Comparison of ENCODE assay signal across 22 cellular contexts in the genomic region with DNA sequence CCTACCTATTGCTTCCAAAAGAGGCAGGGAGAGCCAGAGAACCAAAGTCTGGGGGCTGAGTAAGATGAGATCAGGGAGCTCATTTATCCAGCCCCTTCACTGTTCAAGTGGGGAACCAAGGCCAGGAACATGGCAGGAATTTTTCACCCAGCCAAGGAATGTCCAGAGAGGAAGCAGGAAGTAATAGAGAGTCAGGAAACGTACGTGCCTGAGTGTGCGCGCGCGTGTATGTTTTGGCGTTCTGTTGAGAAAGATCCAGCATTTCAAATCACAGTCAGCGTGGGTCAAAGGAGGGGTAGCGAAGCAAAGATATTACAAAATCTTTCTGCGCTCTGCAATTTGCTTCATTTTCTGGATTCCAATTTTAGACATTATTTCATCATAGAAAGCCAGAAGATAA. TPM values are rescaled to one million over a fixed set of nuclear protein-coding genes. Genes with fewer than 3 reads are reported as not detected.
"Had no signal": no experiment of that assay in that cellular context is flagged by ENCODE, and none has a peak within 500 bp of the region (broad histone marks: within the 10 kb centered on the region; RNA-seq: fewer than 3 reads in every experiment).

No MANE protein-coding gene starts in this region.

- H3K9me3 ChIP-seq: esophagus squamous epithelium, gastroesophageal sphincter, right atrium auricular region, spleen, testis, tibial nerve, upper lobe of right lung, vagina had no signal

- H3K36me3 ChIP-seq: esophagus squamous epithelium, gastroesophageal sphincter, right atrium auricular region, spleen, tibial nerve, upper lobe of right lung, vagina had no signal

- H3K4me3 ChIP-seq: coronary artery, esophagus squamous epithelium, gastroesophageal sphincter, right atrium auricular region, spleen, testis, tibial nerve, upper lobe of right lung, vagina had no signal

- H3K4me3 Mint-ChIP-seq: naive thymus-derived CD8-positive, alpha-beta T cell; stimulated activated memory B cell treated with anti-CD40 and anti-IgM and Interleukin-4, amounts not matched to agents 10 μg/mL and 1 μg/mL and 100 μg/mL, for 72 hours; stimulated activated naive CD8-positive, alpha-beta T cell treated with anti-CD3 and anti-CD28 coated beads, Interleukin-15, amount 100 ng/mL, for 72 hours had no signal

- H3K27ac ChIP-seq: coronary artery, esophagus squamous epithelium, gastroesophageal sphincter, right atrium auricular region, spleen, testis, tibial nerve, upper lobe of right lung, vagina had no signal

- H3K27ac Mint-ChIP-seq: naive thymus-derived CD8-positive, alpha-beta T cell; stimulated activated memory B cell treated with anti-CD40 and anti-IgM and Interleukin-4, amounts not matched to agents 10 μg/mL and 1 μg/mL and 100 μg/mL, for 72 hours; stimulated activated naive CD8-positive, alpha-beta T cell treated with anti-CD3 and anti-CD28 coated beads, Interleukin-15, amount 100 ng/mL, for 72 hours had no signal

- H3K36me3 Mint-ChIP-seq: naive thymus-derived CD8-positive, alpha-beta T cell; stimulated activated memory B cell treated with anti-CD40 and anti-IgM and Interleukin-4, amounts not matched to agents 10 μg/mL and 1 μg/mL and 100 μg/mL, for 72 hours had no signal

- DNase-seq: effector memory CD4-positive, alpha-beta T cell; esophagus squamous epithelium; foreskin fibroblast; glutamatergic neuron; left colon; mammary epithelial cell; naive thymus-derived CD8-positive, alpha-beta T cell; posterior cingulate gyrus; spleen; stimulated activated CD4-positive, alpha-beta T cell treated with anti-CD3 and anti-CD28 coated beads, Interleukin-15, amount 100 ng/mL, for 24 hours; stimulated activated CD4-positive, alpha-beta T cell treated with anti-CD3 and anti-CD28 coated beads, Interleukin-1b, Interleukin-23, amount 100 ng/mL, for 48 hours; stimulated activated CD4-positive, alpha-beta T cell treated with anti-CD3 and anti-CD28 coated beads, Interleukin-4, amount 100 ng/mL, for 24 hours; stimulated activated naive CD8-positive, alpha-beta T cell treated with anti-CD3 and anti-CD28 coated beads, Interleukin-15, amount 100 ng/mL, for 72 hours; testis; upper lobe of right lung had no signal

- H3K4me1 Mint-ChIP-seq: naive thymus-derived CD8-positive, alpha-beta T cell; stimulated activated memory B cell treated with anti-CD40 and anti-IgM and Interleukin-4, amounts not matched to agents 10 μg/mL and 1 μg/mL and 100 μg/mL, for 72 hours; stimulated activated naive CD8-positive, alpha-beta T cell treated with anti-CD3 and anti-CD28 coated beads, Interleukin-15, amount 100 ng/mL, for 72 hours had no signal

- H3K4me1 ChIP-seq: gastroesophageal sphincter, right atrium auricular region, spleen, testis, tibial nerve, upper lobe of right lung, vagina had no signal

- ATAC-seq: gastroesophageal sphincter; left colon; naive thymus-derived CD8-positive, alpha-beta T cell; stimulated activated memory B cell treated with anti-CD40 and anti-IgM and Interleukin-4, amounts not matched to agents 10 μg/mL and 1 μg/mL and 100 μg/mL, for 72 hours; stimulated activated naive CD8-positive, alpha-beta T cell treated with anti-CD3 and anti-CD28 coated beads, Interleukin-15, amount 100 ng/mL, for 72 hours; upper lobe of right lung had no signal

- H3K9me3 Mint-ChIP-seq: naive thymus-derived CD8-positive, alpha-beta T cell; stimulated activated memory B cell treated with anti-CD40 and anti-IgM and Interleukin-4, amounts not matched to agents 10 μg/mL and 1 μg/mL and 100 μg/mL, for 72 hours; stimulated activated naive CD8-positive, alpha-beta T cell treated with anti-CD3 and anti-CD28 coated beads, Interleukin-15, amount 100 ng/mL, for 72 hours had no signal

- H3K27me3 ChIP-seq: right atrium auricular region, testis, tibial nerve, vagina had no signal

RNA-seq across cellular contexts. Expression of gene WSCD1, which starts 41.9 kb away (rescaled TPM):
- total RNA-seq: mammary epithelial cell; naive thymus-derived CD8-positive, alpha-beta T cell had no signal
- polyA plus RNA-seq: keratinocyte; mammary epithelial cell; naive thymus-derived CD8-positive, alpha-beta T cell had no signal
